8 cellular contexts compared by ENCODE assay signal in the genomic region with DNA sequence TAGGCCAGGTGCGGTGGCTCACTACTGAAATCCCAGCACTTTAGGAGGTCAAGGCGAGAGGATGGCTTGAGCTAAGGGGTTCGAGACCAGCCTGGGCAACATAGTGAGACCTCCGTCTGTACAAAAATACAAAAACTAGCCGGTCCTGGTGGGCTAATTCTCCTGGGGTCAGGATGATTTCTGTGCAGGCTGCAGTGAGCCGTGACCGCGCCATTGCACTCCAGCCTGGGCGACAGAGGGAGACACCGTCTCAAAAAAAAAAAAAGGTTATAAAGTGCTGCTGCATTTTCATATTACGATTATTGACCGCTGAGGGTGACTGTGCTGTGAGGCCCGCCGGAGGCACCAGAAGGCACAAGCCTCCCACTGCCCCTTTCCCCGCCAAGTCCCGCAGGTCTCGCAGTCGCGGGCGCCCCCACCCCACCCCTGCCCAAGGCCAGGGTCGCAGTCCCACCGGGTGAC. TPM values are rescaled to one million over a fixed set of nuclear protein-coding genes. Genes with fewer than 3 reads are reported as not detected.
A peak's percentile ranks its signal among the peaks of the same experiment; 100 is the strongest.
DNase-seq lines count a peak whose midpoint lies in the region; ATAC-seq and TF ChIP-seq lines count a peak whose summit lies in the region.

No MANE protein-coding gene starts in this region.

- H3K27me3 ChIP-seq in spleen (replicated peaks in 1 of 7): no peaks in the 10 kb centered on the region

- H3K27ac Mint-ChIP-seq in glutamatergic neuron (ENCODE audit: unreplicated experiment): no peak overlapping the region

- peaks cover 11% of the 10 kb centered on the region for H3K27me3 Mint-ChIP-seq in glutamatergic neuron (ENCODE audit: unreplicated experiment)

- H3K4me1 ChIP-seq in spleen: peaks cover 37 to 78% (median 64%) of the 10 kb centered on the region in 6 donors

- DNase-seq in glutamatergic neuron: no peak
- no peak for DNase-seq in spleen
- DNase-seq in cerebellar nuclear complex (lab: John Stamatoyannopoulos, UW): no peak
- DNase-seq in effector CD8-positive, alpha-beta T cell (lab: John Stamatoyannopoulos, UW): no peak
- DNase-seq in epidermal melanocyte (ENCODE audit: insufficient read length, low spot score): no peak
- no peak for DNase-seq in AG20443 (ENCODE audit: low spot score)

- peak overlapping the region; percentile 74 for H3K4me3 Mint-ChIP-seq in glutamatergic neuron (ENCODE audit: unreplicated experiment)

- ATAC-seq in GM19395 (IDR thresholded peaks at IDR 0.05; ENCODE audit: unreplicated experiment) (peak; percentile 34), SK-N-SH treated with all-trans-retinoic acid at 6 μM for 48 hours (peak; percentile 3)

- TF ChIP-seq POLR2A in spleen (IDR thresholded peaks at IDR 0.05): no peak

- intact Hi-C loops in spleen (cut with DNase I; ENCODE audit: low total_unique reads): loop anchor here (10.0 kb wide), 2 partner anchors 50 kb away; a partner anchor contains a TSS

- peaks cover 0 to 6% (median 0%) of the 10 kb centered on the region in 6 donors for H3K36me3 ChIP-seq in spleen

- H3K4me1 Mint-ChIP-seq in glutamatergic neuron (ENCODE audit: low read depth, unreplicated experiment): no peaks in the 10 kb centered on the region

- no peaks in the 10 kb centered on the region for H3K9me3 Mint-ChIP-seq in glutamatergic neuron (ENCODE audit: unreplicated experiment)

- no peaks in the 10 kb centered on the region for H3K9me3 ChIP-seq in spleen

- H3K27ac ChIP-seq in spleen: peak overlapping the region; percentile 52 to 93 (median 84)

- peak overlapping the region; percentile 76 to 98 (median 84) for H3K4me3 ChIP-seq in spleen

- no peaks in the 10 kb centered on the region for H3K36me3 Mint-ChIP-seq in glutamatergic neuron (ENCODE audit: unreplicated experiment)

- 21 to 29% (median 26%) methylated on average over 16 to 22 of the region's 22 CpGs for WGBS in spleen, 5 donors

- TF ChIP-seq CTCF in glutamatergic neuron (IDR thresholded peaks at IDR 0.05; ENCODE audit: partially characterized antibody, unreplicated experiment) (no peak), spleen (IDR thresholded peaks at IDR 0.05 in 8 of 11, conservative IDR thresholded peaks at IDR 0.05 in 3 of 11) (peak in 9 of 11 experiments; percentile 24 to 56 (median 42))

TF ChIP-seq in SK-N-SH treated with all-trans-retinoic acid at 6 μM for 48 hours, 23 proteins besides CTCF, POLR2A, EP300 and RAD21:
- TF ChIP-seq BACH2 (CRISPR knock-in tag; IDR thresholded peaks at IDR 0.05; ENCODE audit: borderline replicate concordance): no peak
- no peak for TF ChIP-seq ZFP3 (CRISPR knock-in tag; IDR thresholded peaks at IDR 0.05)

RNA-seq across cellular contexts. Expression of a gene that starts 0.5 kb away (rescaled TPM):
- 0.96 TPM for total RNA-seq in glutamatergic neuron (ENCODE audit: unreplicated experiment)
- total RNA-seq in spleen: 10 to 100 TPM; 12.4 to 28.0 (median 18.5) TPM
- 10 to 100 TPM in 2 of 3 donors, 1 to 10 TPM in 1; 9.7 to 18.6 (median 10.7) TPM for polyA plus RNA-seq in spleen

RNA-seq across cellular contexts. Expression of a gene that starts 50.3 kb away (rescaled TPM):
- total RNA-seq in glutamatergic neuron (ENCODE audit: unreplicated experiment): 66.7 TPM
- total RNA-seq in spleen: 10 to 100 TPM; 24.2 to 36.9 (median 30.2) TPM
- 10 to 100 TPM; 13.8 to 19.3 (median 13.9) TPM for polyA plus RNA-seq in spleen

RNA-seq across cellular contexts. Expression of a gene that starts 58.7 kb away (rescaled TPM):
- total RNA-seq in glutamatergic neuron (ENCODE audit: unreplicated experiment): 37.9 TPM
- 10 to 100 TPM; 49.3 to 73.1 (median 60.7) TPM for total RNA-seq in spleen
- 10 to 100 TPM; 54.5 to 69.1 (median 68.8) TPM for polyA plus RNA-seq in spleen
